ENCODE assay signal across 11 cellular contexts in the genomic region with DNA sequence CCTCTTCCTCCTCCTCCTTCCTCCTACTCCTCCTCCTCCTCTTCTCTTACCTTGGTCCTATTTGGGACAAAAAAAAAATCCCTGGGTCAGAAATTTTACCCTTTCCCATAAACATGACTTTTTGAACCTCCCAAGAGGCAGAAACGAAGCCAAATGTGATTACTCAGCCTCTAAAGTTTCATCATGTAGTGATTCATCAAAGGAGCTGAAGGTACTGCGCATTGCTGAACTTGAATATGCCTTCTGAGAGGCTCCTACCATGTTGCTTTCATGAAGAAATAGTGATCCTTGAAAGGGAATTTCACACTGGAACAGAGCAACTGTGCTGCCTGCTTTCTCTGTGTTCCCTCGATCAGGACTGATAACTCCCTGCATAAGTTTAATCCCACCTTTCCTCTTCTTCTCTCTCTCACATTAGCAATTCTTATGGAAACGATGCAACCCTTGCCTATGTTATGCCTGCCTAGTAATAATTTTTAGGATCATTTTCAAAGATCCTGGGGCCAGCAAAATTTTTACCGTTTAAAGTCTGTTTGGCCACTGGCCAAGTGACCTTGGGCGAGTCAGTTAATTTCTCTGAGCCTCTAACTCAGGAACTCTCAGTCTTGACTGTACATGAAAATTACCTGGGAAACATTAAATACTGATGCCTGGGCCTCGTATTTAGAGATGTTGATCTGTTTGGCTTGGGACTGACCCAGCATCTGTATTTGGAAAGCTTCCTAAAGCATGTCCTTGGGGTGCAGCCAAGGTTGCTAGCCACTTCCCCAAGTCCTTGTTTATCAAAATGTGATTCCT.
DNase-seq lines count a peak whose midpoint lies in the region; TF ChIP-seq lines count a peak whose summit lies in the region.
"Had no signal": no experiment of that assay in that cellular context is flagged by ENCODE, and none has a peak within 500 bp of the region (broad histone marks: within the 10 kb centered on the region; RNA-seq: fewer than 3 reads in every experiment).

No MANE protein-coding gene starts in this region.

- WGBS in thyroid gland, 2 donors, result 52 to 73% methylated on average over 7 of the region's 7 CpGs

- H3K9me3 Mint-ChIP-seq in activated naive CD4-positive, alpha-beta T cell treated with anti-CD3 and anti-CD28 coated beads, Interleukin-2, amount 50 U/mL, for 24 hours, result peaks cover 7% of the 10 kb centered on the region
- H3K9me3 Mint-ChIP-seq: activated T-helper 2 cell treated with anti-CD3 and anti-CD28 coated beads, Interferon-gamma antibody, Interleukin-2, Interleukin-4, amounts not matched to agents 10 μg/mL and 5 μg/mL and 100 μg/mL, durations not matched to agents 14 hours and 24 hours and 36 hours had no signal

- H3K27me3 ChIP-seq in uterus, result no peaks in the 10 kb centered on the region
- H3K27me3 ChIP-seq in thyroid gland, result no peaks in the 10 kb centered on the region

- H3K36me3 ChIP-seq in uterus, result no peaks in the 10 kb centered on the region
- H3K36me3 ChIP-seq in thyroid gland, result no peaks in the 10 kb centered on the region

- H3K4me1 ChIP-seq in uterus, result no peaks in the 10 kb centered on the region
- no peaks in the 10 kb centered on the region for H3K4me1 ChIP-seq in thyroid gland

- H3K4me3 ChIP-seq in uterus (no peak overlapping the region), thyroid gland (replicated peaks in 1 of 3) (no peak overlapping the region)

- intact Hi-C loops in uterus (cut with DNase I; ENCODE audit: low total_unique reads), result no loop called here
- intact Hi-C loops in thyroid gland (cut with DNase I), result no loop called here

- H3K27ac Mint-ChIP-seq in activated naive CD4-positive, alpha-beta T cell treated with anti-CD3 and anti-CD28 coated beads, Interleukin-2, amount 50 U/mL, for 24 hours, result peak overlapping the region; percentile 92
- H3K27ac Mint-ChIP-seq: activated T-helper 2 cell treated with anti-CD3 and anti-CD28 coated beads, Interferon-gamma antibody, Interleukin-2, Interleukin-4, amounts not matched to agents 10 μg/mL and 5 μg/mL and 100 μg/mL, durations not matched to agents 14 hours and 24 hours and 36 hours had no signal

- peaks cover 6% of the 10 kb centered on the region for H3K36me3 Mint-ChIP-seq in activated naive CD4-positive, alpha-beta T cell treated with anti-CD3 and anti-CD28 coated beads, Interleukin-2, amount 50 U/mL, for 24 hours

- H3K27ac ChIP-seq in uterus (peak overlapping the region; percentile 28 to 55), thyroid gland (no peak overlapping the region)

- TF ChIP-seq CTCF in uterus (IDR thresholded peaks at IDR 0.05), result no peak
- no peak for TF ChIP-seq CTCF in thyroid gland (IDR thresholded peaks at IDR 0.05)

- no peak for TF ChIP-seq POLR2A in uterus (IDR thresholded peaks at IDR 0.05)
- no peak for TF ChIP-seq POLR2A in thyroid gland (IDR thresholded peaks at IDR 0.05)

- no peaks in the 10 kb centered on the region for H3K9me3 ChIP-seq in uterus
- H3K9me3 ChIP-seq in thyroid gland, result no peaks in the 10 kb centered on the region

- H3K4me1 Mint-ChIP-seq in activated naive CD4-positive, alpha-beta T cell treated with anti-CD3 and anti-CD28 coated beads, Interleukin-2, amount 50 U/mL, for 24 hours, result peaks cover 58% of the 10 kb centered on the region

- DNase-seq in activated naive CD4-positive, alpha-beta T cell treated with anti-CD3 and anti-CD28 coated beads, Interleukin-2, amount 50 U/mL, for 16 hours, result no peak
- DNase-seq in amniotic stem cell (lab: John Stamatoyannopoulos, UW), result peak; percentile 63
- DNase-seq in kidney tubule cell (ENCODE audit: low spot score), result peak; percentile 86
- peak; percentile 22 to 41 for DNase-seq in uterus
- DNase-seq in medulla oblongata (ENCODE audit: extremely low spot score), result no peak
- no peak for DNase-seq in COR-L47 (lab: John Stamatoyannopoulos, UW)
- DNase-seq in thyroid gland, result no peak
- DNase-seq: H7, NCI-H2171 had no signal

- peaks cover 10% of the 10 kb centered on the region for H3K27me3 Mint-ChIP-seq in activated naive CD4-positive, alpha-beta T cell treated with anti-CD3 and anti-CD28 coated beads, Interleukin-2, amount 50 U/mL, for 24 hours

- H3K4me3 Mint-ChIP-seq in activated naive CD4-positive, alpha-beta T cell treated with anti-CD3 and anti-CD28 coated beads, Interleukin-2, amount 50 U/mL, for 24 hours, result peak overlapping the region; percentile 66

Comparison
In these comparisons a context has a peak if more than half of its experiments do, and no peak if none do; other contexts are left out.
1. DNase-seq: peak in amniotic stem cell (single experiment), kidney tubule cell (single experiment) and uterus (2 of 2); none in activated naive CD4-positive, alpha-beta T cell treated with anti-CD3 and anti-CD28 coated beads, Interleukin-2, amount 50 U/mL, for 16 hours (single experiment), medulla oblongata (single experiment), COR-L47 (single experiment) and thyroid gland (0 of 2).
2. H3K27ac ChIP-seq: peak in uterus (2 of 2); none in thyroid gland (0 of 3).